Comparison of ENCODE assay signal across 26 cellular contexts in the genomic region with DNA sequence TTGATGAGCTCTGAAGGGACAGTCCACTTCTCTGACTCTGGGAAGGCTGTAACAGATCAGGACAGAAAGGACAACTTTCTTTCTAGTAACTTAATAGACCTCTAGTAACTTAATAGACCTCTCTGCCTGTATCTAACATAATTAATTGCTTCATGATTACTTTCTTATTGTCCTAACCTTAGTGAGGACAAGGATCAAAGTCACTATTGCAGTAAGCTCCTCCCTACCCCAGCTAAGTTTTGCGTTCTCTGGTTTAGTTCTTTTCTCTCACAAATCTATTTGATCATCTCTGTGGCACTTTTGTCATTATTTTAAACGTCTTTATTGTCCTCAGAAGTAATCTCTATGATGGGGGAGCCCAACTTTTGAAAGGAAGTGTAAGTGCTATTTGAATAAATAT.
"Had no signal": no experiment of that assay in that cellular context is flagged by ENCODE, and none has a peak within 500 bp of the region (broad histone marks: within the 10 kb centered on the region; RNA-seq: fewer than 3 reads in every experiment).

No MANE protein-coding gene starts in this region.

- H3K9me3 ChIP-seq: ovary, psoas muscle, stomach, thoracic aorta, thyroid gland, tibial nerve, upper lobe of left lung, vagina had no signal

- DNase-seq: naive thymus-derived CD4-positive, alpha-beta T cell; natural killer cell; occipital lobe; ovary; posterior cingulate gyrus; psoas muscle; right cardiac atrium; stimulated activated CD4-positive, alpha-beta T cell treated with anti-CD3 and anti-CD28 coated beads, Interleukin-15, amount 100 ng/mL, for 24 hours; stimulated activated CD4-positive, alpha-beta T cell treated with anti-CD3 and anti-CD28 coated beads, Interleukin-2, amount 100 ng/mL, for 24 hours; stimulated activated CD4-positive, alpha-beta T cell treated with anti-CD3 and anti-CD28 coated beads, Interleukin-2, amount 100 ng/mL, for 48 hours; stimulated activated CD4-positive, alpha-beta T cell treated with anti-CD3 and anti-CD28 coated beads, Interleukin-4, amount 100 ng/mL, for 24 hours; stimulated activated naive B cell treated with anti-CD40 and anti-IgM and Interleukin-4, amounts not matched to agents 10 μg/mL and 1 μg/mL and 100 μg/mL, for 72 hours; stimulated activated naive CD4-positive, alpha-beta T cell treated with Interleukin-2 at 50 U/mL for 16 hours; stomach; thyroid gland; trophoblast cell; upper lobe of left lung had no signal

- FAIRE-seq: urothelium cell line had no signal

- H3K4me3 ChIP-seq: neural progenitor cell, ovary, psoas muscle, skin epidermis, stomach, thoracic aorta, thyroid gland, tibial nerve, upper lobe of left lung, vagina had no signal

- H3K4me2 ChIP-seq: neural progenitor cell had no signal

- H2AFZ ChIP-seq: neural progenitor cell, parathyroid adenoma had no signal

- H3K4me1 ChIP-seq: parathyroid adenoma, stomach, thyroid gland, upper lobe of left lung, vagina had no signal

- H3K36me3 ChIP-seq: neural progenitor cell, ovary, stomach, thoracic aorta, thyroid gland, tibial nerve, upper lobe of left lung, vagina had no signal

- H3K27me3 ChIP-seq: neural progenitor cell, ovary, stomach, thyroid gland, tibial nerve, upper lobe of left lung, vagina had no signal

- H3K9ac ChIP-seq: neural progenitor cell, parathyroid adenoma had no signal

- H3K79me2 ChIP-seq: parathyroid adenoma had no signal

- ATAC-seq: naive thymus-derived CD4-positive, alpha-beta T cell; natural killer cell; psoas muscle; right cardiac atrium; sciatic nerve; stimulated activated effector memory CD8-positive, alpha-beta T cell treated with anti-CD3 and anti-CD28 coated beads, Interleukin-12 subunit alpha, Interleukin-12 subunit beta, amount 100 ng/mL, for 72 hours; stimulated activated naive B cell treated with anti-CD40 and anti-IgM and Interleukin-4, amounts not matched to agents 10 μg/mL and 1 μg/mL and 100 μg/mL, for 72 hours had no signal

- H3K27ac ChIP-seq: neural progenitor cell, ovary, parathyroid adenoma, psoas muscle, skin epidermis, stomach, thoracic aorta, thyroid gland, tibial nerve, upper lobe of left lung, vagina had no signal
